ENCODE assay signal across 10 cellular contexts in the genomic region with DNA sequence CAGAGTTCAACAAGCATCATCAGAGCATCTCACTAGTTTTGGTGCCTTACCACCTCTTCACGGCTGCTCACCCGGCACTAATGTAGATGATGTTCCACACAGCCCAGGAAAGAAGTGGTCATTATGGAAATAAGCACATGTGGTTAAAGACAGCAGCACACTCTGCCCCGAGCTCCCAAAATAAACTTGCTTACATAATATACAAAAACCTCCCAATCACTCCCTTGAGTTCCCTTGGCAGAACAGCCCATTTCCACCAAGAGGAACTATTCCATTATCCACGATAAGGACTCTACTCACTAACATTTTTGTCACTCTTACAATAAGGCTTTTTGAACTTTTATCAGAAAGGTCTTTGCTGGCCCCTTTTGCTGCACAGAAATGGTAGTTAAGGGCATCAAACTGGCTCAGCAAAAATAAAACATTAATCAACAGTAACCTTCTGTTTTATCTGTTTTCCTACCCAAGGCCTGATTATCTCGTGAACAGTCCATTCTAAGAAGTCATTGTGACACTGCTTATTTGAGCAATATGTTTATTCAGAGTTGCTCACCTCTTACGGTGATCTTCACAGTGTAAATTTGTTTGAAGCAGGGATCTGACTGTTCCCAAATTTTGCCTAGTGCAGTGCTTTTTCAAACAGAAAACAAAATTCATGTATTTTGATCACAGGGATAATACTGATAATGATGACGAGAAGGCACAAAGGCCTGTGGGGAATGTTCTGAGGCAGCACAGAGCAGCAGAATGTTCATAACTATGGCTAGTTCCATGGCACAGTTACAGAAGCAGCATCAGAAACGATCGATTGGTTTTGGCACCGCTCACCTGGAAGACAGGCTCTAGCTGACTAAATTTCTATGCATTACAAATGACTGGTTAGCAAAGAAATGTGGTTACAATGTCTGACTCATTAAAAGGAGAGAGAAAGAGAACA.
A peak's percentile ranks its signal among the peaks of the same experiment; 100 is the strongest.
DNase-seq lines count a peak whose midpoint lies in the region; ATAC-seq and TF ChIP-seq lines count a peak whose summit lies in the region.
"Had no signal": no experiment of that assay in that cellular context is flagged by ENCODE, and none has a peak within 500 bp of the region (broad histone marks: within the 10 kb centered on the region; RNA-seq: fewer than 3 reads in every experiment).

No MANE protein-coding gene starts in this region.

- H3K27ac ChIP-seq in adrenal gland (peak overlapping the region in 4 of 5 donors; percentile 33 to 81 (median 40)), right cardiac atrium (ENCODE audit: low read length) (peak overlapping the region; percentile 81), tibial artery (peak overlapping the region; percentile 33 to 64)

- intact Hi-C loops in adrenal gland (cut with DNase I) (no loop called here), right cardiac atrium (cut with DNase I) (loop anchor here in 1 of 4 donors (10.0 kb wide), 2 partner anchors 129 to 449 kb away; no protein-coding TSS in a partner anchor), tibial artery (cut with DNase I; ENCODE audit: low total_unique reads) (no loop called here)

- H3K4me3 ChIP-seq in adrenal gland, result no peak overlapping the region
- no peak overlapping the region for H3K4me3 ChIP-seq in right cardiac atrium (ENCODE audit: low read length)
- H3K4me3 ChIP-seq in tibial artery, result no peak overlapping the region

- H3K4me3 Mint-ChIP-seq in activated T-cell treated with anti-CD3 and anti-CD28 coated beads, Interleukin-2, amount 50 U/mL, for 72 hours, result no peak overlapping the region
- H3K4me3 Mint-ChIP-seq: HFFc6 had no signal

- H3K36me3 ChIP-seq in adrenal gland (replicated peaks in 1 of 2), result no peaks in the 10 kb centered on the region
- H3K36me3 ChIP-seq in tibial artery, result no peaks in the 10 kb centered on the region

- H3K4me1 Mint-ChIP-seq in activated T-cell treated with anti-CD3 and anti-CD28 coated beads, Interleukin-2, amount 50 U/mL, for 72 hours (ENCODE audit: low read depth), result no peaks in the 10 kb centered on the region

- peak; percentile 92 to 95 for ATAC-seq in right cardiac atrium
- ATAC-seq in activated T-cell treated with anti-CD3 and anti-CD28 coated beads, Interleukin-2, amount 50 U/mL, for 72 hours (replicated peaks in 1 of 2), result no peak
- no peak for ATAC-seq in HG02852 (IDR thresholded peaks at IDR 0.05; ENCODE audit: unreplicated experiment)
- ATAC-seq in GM18502 (IDR thresholded peaks at IDR 0.05; ENCODE audit: poor library complexity, unreplicated experiment), result no peak

- no peak for TF ChIP-seq POLR2A in adrenal gland (IDR thresholded peaks at IDR 0.05)

- peaks cover 0 to 2% of the 10 kb centered on the region in 2 donors for H3K36me3 Mint-ChIP-seq in activated T-cell treated with anti-CD3 and anti-CD28 coated beads, Interleukin-2, amount 50 U/mL, for 72 hours (ENCODE audit: insufficient read depth in 2 of 2)

- no peaks in the 10 kb centered on the region for H3K27me3 ChIP-seq in adrenal gland
- no peaks in the 10 kb centered on the region for H3K27me3 ChIP-seq in right cardiac atrium (ENCODE audit: control insufficient read depth, insufficient read depth)
- no peaks in the 10 kb centered on the region for H3K27me3 ChIP-seq in tibial artery

- DNase-seq in HS-5 (ENCODE audit: low read depth) (peak; percentile 10), adrenal gland (peak in 6 of 7 donors; percentile 11 to 59 (median 28)), right cardiac atrium (peak in 1 of 3 donors; percentile 71), tibial artery (peak in 1 of 2 donors; percentile 64)
- DNase-seq in activated T-cell treated with anti-CD3 and anti-CD28 coated beads, Interleukin-2, amount 50 U/mL, for 72 hours, result no peak
- DNase-seq: activated CD8-positive, alpha-beta memory T cell treated with anti-CD3 and anti-CD28 coated beads, Interleukin-2, amount 50 U/mL, for 48 hours; DMS 273 treated with DMSO at 0.1 percent for 48 hours; HFFc6 had no signal

- TF ChIP-seq CTCF in adrenal gland (IDR thresholded peaks at IDR 0.05) (no peak), tibial artery (IDR thresholded peaks at IDR 0.05) (no peak)

- no peak overlapping the region for H3K27ac Mint-ChIP-seq in activated T-cell treated with anti-CD3 and anti-CD28 coated beads, Interleukin-2, amount 50 U/mL, for 72 hours
- H3K27ac Mint-ChIP-seq: HFFc6 had no signal

- H3K4me1 ChIP-seq in adrenal gland (replicated peaks in 1 of 2) (peaks cover 6 to 14% of the 10 kb centered on the region in 2 donors), right cardiac atrium (ENCODE audit: control insufficient read depth, insufficient read depth, low read length) (peaks cover 2% of the 10 kb centered on the region), tibial artery (peaks cover 0 to 42% (median 27%) of the 10 kb centered on the region in 4 donors)

- H3K9me3 ChIP-seq in adrenal gland (replicated peaks in 1 of 3), result no peaks in the 10 kb centered on the region
- no peaks in the 10 kb centered on the region for H3K9me3 ChIP-seq in right cardiac atrium (ENCODE audit: control insufficient read depth, low read length)
- no peaks in the 10 kb centered on the region for H3K9me3 ChIP-seq in tibial artery

- WGBS in adrenal gland, 4 donors, result 52 to 59% (median 55%) methylated on average over 10 of the region's 10 CpGs
- 41% methylated on average over 10 of the region's 10 CpGs for WGBS in right cardiac atrium

- peaks cover 8% of the 10 kb centered on the region for H3K27me3 Mint-ChIP-seq in activated T-cell treated with anti-CD3 and anti-CD28 coated beads, Interleukin-2, amount 50 U/mL, for 72 hours (ENCODE audit: low read depth)

- H3K9me3 Mint-ChIP-seq in activated T-cell treated with anti-CD3 and anti-CD28 coated beads, Interleukin-2, amount 50 U/mL, for 72 hours, result peaks cover 2 to 4% of the 10 kb centered on the region in 2 donors
- H3K9me3 Mint-ChIP-seq: HFFc6 had no signal

Comparison
In these comparisons a context has a peak if more than half of its experiments do, and no peak if none do; other contexts are left out.
1. DNase-seq: peak in HS-5 (single experiment) and adrenal gland (6 of 7); none in activated T-cell treated with anti-CD3 and anti-CD28 coated beads, Interleukin-2, amount 50 U/mL, for 72 hours (0 of 2).
2. ATAC-seq: peak in right cardiac atrium (2 of 2); none in activated T-cell treated with anti-CD3 and anti-CD28 coated beads, Interleukin-2, amount 50 U/mL, for 72 hours (0 of 2), HG02852 (single experiment) and GM18502 (single experiment).
3. Peak in every context shown above with its lines, with median percentiles within 50 percentile points of each other: H3K27ac ChIP-seq.